ENCODE assay signal across 19 cellular contexts in the genomic region with DNA sequence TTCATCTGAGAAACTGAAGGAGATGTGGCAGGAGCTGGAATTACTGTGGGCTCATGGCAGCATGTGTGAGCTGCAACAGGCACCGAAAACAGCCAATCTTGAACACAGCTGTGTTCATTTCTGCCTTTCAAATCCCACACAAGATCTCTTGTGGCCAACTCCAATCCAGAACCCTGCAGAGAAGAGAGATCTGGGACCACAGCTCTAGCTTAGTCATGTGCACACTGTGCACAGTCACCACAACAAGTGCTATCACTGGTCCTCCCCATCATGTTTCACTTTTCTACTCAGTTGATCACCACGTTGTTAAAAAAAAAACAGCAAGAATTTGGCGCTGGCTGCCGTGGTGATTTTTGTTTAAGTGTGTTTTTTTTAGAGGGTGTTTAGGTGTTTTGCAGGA.
"Had no signal": no experiment of that assay in that cellular context is flagged by ENCODE, and none has a peak within 500 bp of the region (broad histone marks: within the 10 kb centered on the region; RNA-seq: fewer than 3 reads in every experiment).

No MANE protein-coding gene starts in this region.

- H3K36me3 ChIP-seq: SJSA1 had no signal

- ATAC-seq: HepG2 had no signal

- H3K4me3 ChIP-seq: SJSA1, SK-N-MC had no signal

- DNase-seq: IMR-90, Karpas-422, KG1, MM.1S, NCI-H1092 treated with DMSO at 0.1 percent for 48 hours, NCI-H1436, NCI-H187, NCI-H2029, NCI-H2107, NCI-H2227 treated with DMSO at 0.1 percent for 48 hours, NCI-H524, NCI-H526 treated with DMSO at 0.1 percent for 48 hours, NCI-H748 treated with DMSO at 0.1 percent for 48 hours, Right ventricle myocardium superior, RPMI8226, SIG-M5 had no signal

- H3K27ac ChIP-seq: SJSA1, SK-N-MC had no signal

- H3K9me3 ChIP-seq: SJSA1 had no signal

- H3K27me3 ChIP-seq: SJSA1 had no signal
